9 cellular contexts compared by ENCODE assay signal in genomic region chr1:41892211-41892840, GRCh38. TPM values are rescaled to one million over a fixed set of nuclear protein-coding genes. Genes with fewer than 3 reads are reported as not detected.
DNase-seq lines count a peak whose midpoint lies in the region; ATAC-seq and TF ChIP-seq lines count a peak whose summit lies in the region.
"Had no signal": no experiment of that assay in that cellular context is flagged by ENCODE, and none has a peak within 500 bp of the region (broad histone marks: within the 10 kb centered on the region; RNA-seq: fewer than 3 reads in every experiment).

No MANE protein-coding gene starts in this region.

- H2AK5ac ChIP-seq in mesenchymal stem cell (ENCODE audit: low read length, severe bottlenecking): peak overlapping the region; percentile 1

- no peak overlapping the region for H2BK120ac ChIP-seq in mesenchymal stem cell (ENCODE audit: low read depth, low read length)

- H2AFZ ChIP-seq in mesenchymal stem cell (ENCODE audit: low read depth, low read length): no peak overlapping the region

- H3K27me3 ChIP-seq in heart left ventricle: no peaks in the 10 kb centered on the region
- no peaks in the 10 kb centered on the region for H3K27me3 ChIP-seq in mesenchymal stem cell (ENCODE audit: control insufficient read depth in 1 of 2, insufficient read depth in 1 of 2, low read length in 2 of 2)
- no peaks in the 10 kb centered on the region for H3K27me3 ChIP-seq in upper lobe of left lung
- H3K27me3 ChIP-seq in esophagus muscularis mucosa: no peaks in the 10 kb centered on the region

- peak overlapping the region in 10 of 12 donors; percentile 1 to 82 (median 75) for H3K27ac ChIP-seq in heart left ventricle
- H3K27ac ChIP-seq in mesenchymal stem cell (ENCODE audit: low read length, poor library complexity, severe bottlenecking): no peak overlapping the region
- peak overlapping the region; percentile 81 to 91 (median 86) for H3K27ac ChIP-seq in upper lobe of left lung
- no peak overlapping the region for H3K27ac ChIP-seq in esophagus muscularis mucosa (replicated peaks in 1 of 4)

- H3K14ac ChIP-seq in mesenchymal stem cell (ENCODE audit: low read length in 2 of 2): no peak overlapping the region

- peak overlapping the region in 6 of 12 donors; percentile 34 to 57 (median 40) for H3K4me3 ChIP-seq in heart left ventricle
- H3K4me3 ChIP-seq in mesenchymal stem cell (ENCODE audit: insufficient read depth in 1 of 2, low read depth in 1 of 2, low read length in 2 of 2): peak overlapping the region in 1 of 2 experiments; percentile 68
- peak overlapping the region in 2 of 4 donors; percentile 49 to 50 for H3K4me3 ChIP-seq in upper lobe of left lung
- no peak overlapping the region for H3K4me3 ChIP-seq in esophagus muscularis mucosa

- H2BK15ac ChIP-seq in mesenchymal stem cell (ENCODE audit: low read depth, poor library complexity, severe bottlenecking): peak overlapping the region; percentile 75

- H3K4me2 ChIP-seq in mesenchymal stem cell (ENCODE audit: low read length, poor library complexity, severe bottlenecking): no peak overlapping the region

- intact Hi-C loops in heart left ventricle (cut with DNase I): loop anchor here in 1 of 10 donors (5.0 kb wide), 1 partner anchor 80 kb away; no protein-coding TSS in a partner anchor
- intact Hi-C loops in cardiac septum (cut with DNase I): no loop called here
- intact Hi-C loops in esophagus muscularis mucosa (cut with DNase I): no loop called here

- peak in 1 of 4 donors; percentile 30 for ATAC-seq in heart left ventricle
- ATAC-seq in activated naive CD8-positive, alpha-beta T cell treated with anti-CD3 and anti-CD28 coated beads, Interleukin-2, amount 50 U/mL, for 24 hours: peak; percentile 33
- no peak for ATAC-seq in upper lobe of left lung (ENCODE audit: low FRiP score in 2 of 2)

- peak overlapping the region; percentile 80 for H3K4me3 Mint-ChIP-seq in activated naive CD8-positive, alpha-beta T cell treated with anti-CD3 and anti-CD28 coated beads, Interleukin-2, amount 50 U/mL, for 24 hours

- peak overlapping the region; percentile 46 for H2BK5ac ChIP-seq in mesenchymal stem cell (ENCODE audit: low read depth, low read length, poor library complexity, severe bottlenecking)

- H3K18ac ChIP-seq in mesenchymal stem cell (ENCODE audit: low read depth in 1 of 2, low read length in 2 of 2): peak overlapping the region; percentile 16 to 95

- H3K79me1 ChIP-seq in mesenchymal stem cell (replicated peaks; ENCODE audit: low read length, poor library complexity, severe bottlenecking): peaks cover 50% of the 10 kb centered on the region

- peak overlapping the region in 1 of 2 experiments; percentile 96 for H2BK12ac ChIP-seq in mesenchymal stem cell (ENCODE audit: low read length in 2 of 2)

- H4K8ac ChIP-seq in mesenchymal stem cell (ENCODE audit: low read length): peak overlapping the region; percentile 88

- no peaks in the 10 kb centered on the region for H3K9me3 Mint-ChIP-seq in activated naive CD8-positive, alpha-beta T cell treated with anti-CD3 and anti-CD28 coated beads, Interleukin-2, amount 50 U/mL, for 24 hours

- H3K23ac ChIP-seq in mesenchymal stem cell (ENCODE audit: low read length in 2 of 2): no peak overlapping the region

- 53 to 66% (median 61%) methylated on average over 6 of the region's 6 CpGs for WGBS in heart left ventricle, 4 donors
- WGBS in mesenchymal stem cell: 47% methylated on average over 6 of the region's 6 CpGs
- 62 to 67% methylated on average over 6 of the region's 6 CpGs for WGBS in upper lobe of left lung, 2 donors
- WGBS in esophagus muscularis mucosa: 72% methylated on average over 6 of the region's 6 CpGs

- peak overlapping the region; percentile 85 for H4K91ac ChIP-seq in mesenchymal stem cell (ENCODE audit: low read length)

- H3K36me3 ChIP-seq in heart left ventricle (no peaks in the 10 kb centered on the region), mesenchymal stem cell (ENCODE audit: control insufficient read depth in 1 of 2, insufficient read depth in 2 of 2, low read depth in 1 of 2, low read length in 2 of 2) (no peaks in the 10 kb centered on the region), upper lobe of left lung (no peaks in the 10 kb centered on the region), esophagus muscularis mucosa (no peaks in the 10 kb centered on the region)

- H3K4me1 Mint-ChIP-seq in activated naive CD8-positive, alpha-beta T cell treated with anti-CD3 and anti-CD28 coated beads, Interleukin-2, amount 50 U/mL, for 24 hours: peaks cover 51% of the 10 kb centered on the region

- no peaks in the 10 kb centered on the region for H3K36me3 Mint-ChIP-seq in activated naive CD8-positive, alpha-beta T cell treated with anti-CD3 and anti-CD28 coated beads, Interleukin-2, amount 50 U/mL, for 24 hours (ENCODE audit: low read depth)

- TF ChIP-seq POLR2A in heart left ventricle (IDR thresholded peaks at IDR 0.05) (no peak), upper lobe of left lung (IDR thresholded peaks at IDR 0.05) (no peak), esophagus muscularis mucosa (IDR thresholded peaks at IDR 0.05; ENCODE audit: low read depth) (no peak)

- H3K4me1 ChIP-seq in heart left ventricle (peaks cover 0 to 37% (median 19%) of the 10 kb centered on the region in 12 donors), mesenchymal stem cell (ENCODE audit: control insufficient read depth, insufficient read depth, low read depth, low read length) (peaks cover 17% of the 10 kb centered on the region), upper lobe of left lung (peaks cover 40 to 48% (median 43%) of the 10 kb centered on the region in 4 donors), esophagus muscularis mucosa (peaks cover 19 to 25% (median 21%) of the 10 kb centered on the region in 4 donors)

- no peaks in the 10 kb centered on the region for H3K9me3 ChIP-seq in heart left ventricle
- no peaks in the 10 kb centered on the region for H3K9me3 ChIP-seq in mesenchymal stem cell (ENCODE audit: control insufficient read depth, low read length)
- no peaks in the 10 kb centered on the region for H3K9me3 ChIP-seq in upper lobe of left lung
- H3K9me3 ChIP-seq in esophagus muscularis mucosa: no peaks in the 10 kb centered on the region

- H3K27me3 Mint-ChIP-seq in activated naive CD8-positive, alpha-beta T cell treated with anti-CD3 and anti-CD28 coated beads, Interleukin-2, amount 50 U/mL, for 24 hours: no peaks in the 10 kb centered on the region

- TF ChIP-seq EP300 in upper lobe of left lung (IDR thresholded peaks at IDR 0.05): no peak
- TF ChIP-seq EP300 in esophagus muscularis mucosa (IDR thresholded peaks at IDR 0.05): no peak

- peak overlapping the region in 1 of 2 experiments; percentile 80 for H3K4ac ChIP-seq in mesenchymal stem cell (ENCODE audit: low read depth in 1 of 2, low read length in 2 of 2)

- peak overlapping the region; percentile 62 for H3K9ac ChIP-seq in mesenchymal stem cell (ENCODE audit: low read length)

- H3K27ac Mint-ChIP-seq in activated naive CD8-positive, alpha-beta T cell treated with anti-CD3 and anti-CD28 coated beads, Interleukin-2, amount 50 U/mL, for 24 hours: peak overlapping the region; percentile 41

- TF ChIP-seq CTCF in heart left ventricle (IDR thresholded peaks at IDR 0.05): no peak
- no peak for TF ChIP-seq CTCF in upper lobe of left lung (IDR thresholded peaks at IDR 0.05)
- TF ChIP-seq CTCF in esophagus muscularis mucosa (IDR thresholded peaks at IDR 0.05): no peak

- DNase-seq in heart left ventricle (no peak), cardiac septum (ENCODE audit: low spot score) (no peak), mesenchymal stem cell (peak; percentile 30), upper lobe of left lung (no peak), esophagus muscularis mucosa (ENCODE audit: extremely low spot score) (no peak), T1000 (lab: John Stamatoyannopoulos, UW) (no peak)
- DNase-seq in activated naive CD8-positive, alpha-beta T cell treated with anti-CD3 and anti-CD28 coated beads, Interleukin-2, amount 50 U/mL, for 24 hours: no peak
- no peak for DNase-seq in stimulated activated CD4-positive, alpha-beta T cell treated with anti-CD3 and anti-CD28 coated beads, Interleukin-2, amount 100 ng/mL, for 24 hours
- DNase-seq: COR-L47 had no signal

RNA-seq across cellular contexts. Expression of gene HIVEP3, which starts 26.4 kb away (rescaled TPM):
- total RNA-seq in heart left ventricle: 10 to 100 TPM in 1 of 9 donors, 1 to 10 TPM in 8; 3.2 to 11.9 (median 5.1) TPM
- 1 to 10 TPM; 4.1 TPM for polyA plus RNA-seq in heart left ventricle
- total RNA-seq in cardiac septum: 3.7 TPM
- 3.5 TPM for polyA plus RNA-seq in mesenchymal stem cell (2013, experiment 1 of 2)
- polyA plus RNA-seq in mesenchymal stem cell (2013, experiment 2 of 2): 3.6 TPM
- total RNA-seq in upper lobe of left lung: 10 to 100 TPM in 5 of 6 donors, 1 to 10 TPM in 1; 9.7 to 23.0 (median 11.6) TPM
- 1 to 10 TPM; 1.4 to 3.0 (median 2.3) TPM for total RNA-seq in esophagus muscularis mucosa

Comparison
In these comparisons a context has a peak if more than half of its experiments do, and no peak if none do; other contexts are left out.
1. H3K27ac ChIP-seq: peak in heart left ventricle (10 of 12) and upper lobe of left lung (4 of 4); none in mesenchymal stem cell (single experiment) and esophagus muscularis mucosa (0 of 4).